In the genomic region with DNA sequence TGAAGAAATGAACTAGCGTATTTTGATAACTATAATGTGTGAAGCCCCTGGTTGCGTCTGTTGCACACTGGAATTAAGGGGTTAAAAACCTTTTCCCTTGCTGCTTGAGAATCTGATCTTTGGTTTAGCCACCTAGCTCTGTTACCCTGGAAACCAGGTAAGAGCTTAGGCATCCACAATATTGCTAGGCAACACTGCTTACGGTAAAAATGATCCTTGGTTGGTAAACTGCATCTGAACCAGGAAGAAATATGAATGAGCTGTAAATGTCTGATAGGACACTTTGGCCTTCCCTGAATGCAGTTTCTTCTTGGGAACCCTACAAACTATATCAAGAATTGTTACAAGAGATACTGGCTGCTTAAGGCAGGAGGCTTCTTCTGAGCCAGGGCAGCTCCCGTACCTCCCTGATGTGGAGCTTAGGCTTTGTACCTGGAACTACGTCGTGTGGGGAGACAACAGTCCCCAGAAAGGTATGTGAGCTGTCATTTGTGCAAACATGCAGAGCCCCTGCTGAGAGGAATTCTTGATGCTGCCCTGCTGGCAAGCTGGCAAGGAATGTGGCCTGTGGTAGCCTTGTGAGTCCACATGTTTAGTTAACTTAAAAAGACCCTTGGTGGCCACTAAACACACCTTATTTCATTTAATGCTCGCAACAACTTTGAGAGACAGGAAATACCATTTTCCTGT, we compare ENCODE assay signal across 26 cellular contexts. TPM values are rescaled to one million over a fixed set of nuclear protein-coding genes. Genes with fewer than 3 reads are reported as not detected.
DNase-seq lines count a peak whose midpoint lies in the region; ATAC-seq and TF ChIP-seq lines count a peak whose summit lies in the region.
"Had no signal": no experiment of that assay in that cellular context is flagged by ENCODE, and none has a peak within 500 bp of the region (broad histone marks: within the 10 kb centered on the region; RNA-seq: fewer than 3 reads in every experiment).

No MANE protein-coding gene starts in this region.

- no peaks in the 10 kb centered on the region for H3K4me1 Mint-ChIP-seq in activated T-helper 17 cell treated with anti-CD3 and anti-CD28 coated beads, Interleukin-2, amount 50 U/mL, for 72 hours
- H3K4me1 Mint-ChIP-seq: activated B cell treated with CpG ODN at 0.5 μM for 24 hours; activated naive CD8-positive, alpha-beta T cell treated with anti-CD3 and anti-CD28 coated beads, Interleukin-2, amount 50 U/mL, for 24 hours; stimulated activated memory B cell treated with anti-CD40 and anti-IgM and Interleukin-4, amounts not matched to agents 10 μg/mL and 1 μg/mL and 100 μg/mL, for 72 hours had no signal

- H3K27me3 ChIP-seq in body of pancreas (no peaks in the 10 kb centered on the region), sigmoid colon (no peaks in the 10 kb centered on the region)
- no peaks in the 10 kb centered on the region for H3K27me3 ChIP-seq in effector memory CD4-positive, alpha-beta T cell (replicated peaks; ENCODE audit: control insufficient read depth, insufficient read depth, low read length, poor library complexity, severe bottlenecking)
- H3K27me3 ChIP-seq: BLaER1 treated with 17β-estradiol and CSF1 and Interleukin-3, amounts not matched to agents 10 nM and 100 nM; brain microvascular endothelial cell; heart left ventricle; suprapubic skin; uterus had no signal

- H3K4me3 Mint-ChIP-seq in activated T-helper 17 cell treated with anti-CD3 and anti-CD28 coated beads, Interleukin-2, amount 50 U/mL, for 72 hours: no peak overlapping the region
- H3K4me3 Mint-ChIP-seq: activated B cell treated with CpG ODN at 0.5 μM for 24 hours; activated naive CD8-positive, alpha-beta T cell treated with anti-CD3 and anti-CD28 coated beads, Interleukin-2, amount 50 U/mL, for 24 hours; stimulated activated memory B cell treated with anti-CD40 and anti-IgM and Interleukin-4, amounts not matched to agents 10 μg/mL and 1 μg/mL and 100 μg/mL, for 72 hours had no signal

- DNase-seq in DMS153 treated with DMSO at 0.1 percent for 48 hours (lab: John Stamatoyannopoulos, UW; ENCODE audit: unreplicated experiment) (peak; percentile 34), NCI-H146 (lab: John Stamatoyannopoulos, UW) (peak; percentile 23), body of pancreas (no peak), kidney tubule cell (ENCODE audit: low spot score) (peak; percentile 31), sigmoid colon (no peak), NK-92 (lab: John Stamatoyannopoulos, UW; ENCODE audit: unreplicated experiment) (no peak)
- no peak for DNase-seq in effector memory CD4-positive, alpha-beta T cell
- DNase-seq: activated B cell treated with CpG ODN at 0.5 μM for 24 hours; activated CD4-positive, alpha-beta T cell treated with anti-CD3 and anti-CD28 coated beads, Interleukin-2, amount 50 U/mL, for 4 hours; activated CD8-positive, alpha-beta memory T cell treated with anti-CD3 and anti-CD28 coated beads, Interleukin-2, amount 50 U/mL, for 4 hours; activated effector memory CD4-positive, alpha-beta T cell treated with anti-CD3 and anti-CD28 coated beads, Interleukin-2, amount 50 U/mL, for 16 hours; activated naive CD8-positive, alpha-beta T cell treated with anti-CD3 and anti-CD28 coated beads, Interleukin-2, amount 50 U/mL, for 24 hours; brain microvascular endothelial cell; cortex of kidney; heart left ventricle; lower lobe of right lung; NCI-H187; NCI-H446 treated with DMSO at 0.1 percent for 48 hours; small intestine; stimulated activated CD4-positive, alpha-beta T cell treated with anti-CD3 and anti-CD28 coated beads, Interleukin-2, amount 100 ng/mL, for 24 hours; uterus had no signal

- 78% methylated on average over 7 of the region's 7 CpGs for WGBS in body of pancreas, 2 donors
- WGBS in sigmoid colon, 2 donors: 91 to 93% methylated on average over 7 of the region's 7 CpGs

- no peaks in the 10 kb centered on the region for H3K36me3 ChIP-seq in body of pancreas (replicated peaks in 1 of 2; ENCODE audit: insufficient read depth in 1 of 2, low read depth in 2 of 2)
- no peaks in the 10 kb centered on the region for H3K36me3 ChIP-seq in sigmoid colon
- peaks cover 5% of the 10 kb centered on the region for H3K36me3 ChIP-seq in effector memory CD4-positive, alpha-beta T cell (ENCODE audit: control insufficient read depth, insufficient read depth, low read length)
- H3K36me3 ChIP-seq: brain microvascular endothelial cell, lower lobe of right lung, uterus had no signal

- H3K9me3 ChIP-seq in body of pancreas (no peaks in the 10 kb centered on the region), sigmoid colon (no peaks in the 10 kb centered on the region)
- H3K9me3 ChIP-seq in effector memory CD4-positive, alpha-beta T cell (ENCODE audit: control insufficient read depth, low read length): no peaks in the 10 kb centered on the region
- H3K9me3 ChIP-seq: BLaER1 treated with 17β-estradiol and CSF1 and Interleukin-3, amounts not matched to agents 10 nM and 100 nM; heart left ventricle; lower lobe of right lung; suprapubic skin; uterus had no signal

- no peak for TF ChIP-seq POLR2A in body of pancreas (IDR thresholded peaks at IDR 0.05)
- TF ChIP-seq POLR2A in sigmoid colon (IDR thresholded peaks at IDR 0.05): no peak

- no peak overlapping the region for H3K27ac ChIP-seq in body of pancreas
- no peak overlapping the region for H3K27ac ChIP-seq in sigmoid colon
- H3K27ac ChIP-seq in effector memory CD4-positive, alpha-beta T cell (ENCODE audit: insufficient read depth, low read length, poor library complexity, severe bottlenecking): no peak overlapping the region
- H3K27ac ChIP-seq: BLaER1 treated with 17β-estradiol and CSF1 and Interleukin-3, amounts not matched to agents 10 nM and 100 nM; brain microvascular endothelial cell; heart left ventricle; lower lobe of right lung; suprapubic skin; uterus had no signal

- H3K9me3 Mint-ChIP-seq in activated T-helper 17 cell treated with anti-CD3 and anti-CD28 coated beads, Interleukin-2, amount 50 U/mL, for 72 hours: no peaks in the 10 kb centered on the region
- H3K9me3 Mint-ChIP-seq: activated B cell treated with CpG ODN at 0.5 μM for 24 hours; activated naive CD8-positive, alpha-beta T cell treated with anti-CD3 and anti-CD28 coated beads, Interleukin-2, amount 50 U/mL, for 24 hours; stimulated activated memory B cell treated with anti-CD40 and anti-IgM and Interleukin-4, amounts not matched to agents 10 μg/mL and 1 μg/mL and 100 μg/mL, for 72 hours had no signal

- H3K27me3 Mint-ChIP-seq in activated T-helper 17 cell treated with anti-CD3 and anti-CD28 coated beads, Interleukin-2, amount 50 U/mL, for 72 hours: no peaks in the 10 kb centered on the region
- H3K27me3 Mint-ChIP-seq: activated B cell treated with CpG ODN at 0.5 μM for 24 hours; activated naive CD8-positive, alpha-beta T cell treated with anti-CD3 and anti-CD28 coated beads, Interleukin-2, amount 50 U/mL, for 24 hours; stimulated activated memory B cell treated with anti-CD40 and anti-IgM and Interleukin-4, amounts not matched to agents 10 μg/mL and 1 μg/mL and 100 μg/mL, for 72 hours had no signal

- peaks cover 33% of the 10 kb centered on the region for H3K36me3 Mint-ChIP-seq in activated T-helper 17 cell treated with anti-CD3 and anti-CD28 coated beads, Interleukin-2, amount 50 U/mL, for 72 hours (ENCODE audit: low read depth)

- H3K4me3 ChIP-seq in body of pancreas (no peak overlapping the region), sigmoid colon (no peak overlapping the region)
- no peak overlapping the region for H3K4me3 ChIP-seq in effector memory CD4-positive, alpha-beta T cell (ENCODE audit: insufficient read depth, low read depth, low read length, poor library complexity, severe bottlenecking)
- H3K4me3 ChIP-seq: BLaER1 treated with 17β-estradiol and CSF1 and Interleukin-3, amounts not matched to agents 10 nM and 100 nM; heart left ventricle; lower lobe of right lung; suprapubic skin; uterus had no signal

- no peak overlapping the region for H3K27ac Mint-ChIP-seq in activated T-helper 17 cell treated with anti-CD3 and anti-CD28 coated beads, Interleukin-2, amount 50 U/mL, for 72 hours
- H3K27ac Mint-ChIP-seq: activated B cell treated with CpG ODN at 0.5 μM for 24 hours; activated naive CD8-positive, alpha-beta T cell treated with anti-CD3 and anti-CD28 coated beads, Interleukin-2, amount 50 U/mL, for 24 hours; stimulated activated memory B cell treated with anti-CD40 and anti-IgM and Interleukin-4, amounts not matched to agents 10 μg/mL and 1 μg/mL and 100 μg/mL, for 72 hours had no signal

- intact Hi-C loops in body of pancreas (cut with DNase I): no loop called here
- intact Hi-C loops in sigmoid colon (cut with DNase I): no loop called here

- ATAC-seq in body of pancreas: peak; percentile 64
- ATAC-seq in activated T-helper 17 cell treated with anti-CD3 and anti-CD28 coated beads, Interleukin-2, amount 50 U/mL, for 72 hours (replicated peaks): no peak
- ATAC-seq: activated naive CD8-positive, alpha-beta T cell treated with anti-CD3 and anti-CD28 coated beads, Interleukin-2, amount 50 U/mL, for 24 hours; heart left ventricle; lower lobe of right lung; SK-N-SH treated with all-trans-retinoic acid at 6 μM for 48 hours; stimulated activated memory B cell treated with anti-CD40 and anti-IgM and Interleukin-4, amounts not matched to agents 10 μg/mL and 1 μg/mL and 100 μg/mL, for 72 hours had no signal

- no peak for TF ChIP-seq EP300 in sigmoid colon (IDR thresholded peaks at IDR 0.05)

- TF ChIP-seq CTCF in body of pancreas (IDR thresholded peaks at IDR 0.05) (no peak), sigmoid colon (IDR thresholded peaks at IDR 0.05) (no peak)

- H3K4me1 ChIP-seq in body of pancreas (no peaks in the 10 kb centered on the region), sigmoid colon (no peaks in the 10 kb centered on the region)
- H3K4me1 ChIP-seq in effector memory CD4-positive, alpha-beta T cell (ENCODE audit: control insufficient read depth, insufficient read depth, low read length, poor library complexity, severe bottlenecking): no peaks in the 10 kb centered on the region
- H3K4me1 ChIP-seq: BLaER1 treated with 17β-estradiol and CSF1 and Interleukin-3, amounts not matched to agents 10 nM and 100 nM; lower lobe of right lung; suprapubic skin; uterus had no signal

RNA-seq across cellular contexts. Expression of a gene that starts 18.4 kb away (rescaled TPM):
- total RNA-seq in body of pancreas (10 to 100 TPM in 1 of 2 donors, 1 to 10 TPM in 1; 9.3 to 11.5 TPM), sigmoid colon (10 to 100 TPM in 2 of 4 donors, 1 to 10 TPM in 2; 8.0 to 10.7 (median 9.6) TPM)
- 1 to 10 TPM; 1.6 to 5.4 (median 2.7) TPM for polyA plus RNA-seq in sigmoid colon
- 10 to 100 TPM in 1 of 2 donors, 1 to 10 TPM in 1; 6.2 to 11.0 TPM for total RNA-seq in activated T-helper 17 cell treated with anti-CD3 and anti-CD28 coated beads, Interleukin-2, amount 50 U/mL, for 72 hours

RNA-seq across cellular contexts. Expression of a gene that starts 20.3 kb away (rescaled TPM):
- total RNA-seq in body of pancreas: 10 to 100 TPM; 25.9 to 26.7 TPM
- total RNA-seq in sigmoid colon: 10 to 100 TPM; 26.1 to 33.9 (median 28.4) TPM
- 1 to 10 TPM; 4.8 to 8.4 (median 5.8) TPM for polyA plus RNA-seq in sigmoid colon
- 1 to 10 TPM; 7.6 to 8.9 TPM for total RNA-seq in activated T-helper 17 cell treated with anti-CD3 and anti-CD28 coated beads, Interleukin-2, amount 50 U/mL, for 72 hours

Comparison
In these comparisons a context has a peak if more than half of its experiments do, and no peak if none do; other contexts are left out.
1. DNase-seq: peak in DMS153 treated with DMSO at 0.1 percent for 48 hours (single experiment), NCI-H146 (single experiment) and kidney tubule cell (single experiment); none in body of pancreas (0 of 4), sigmoid colon (single experiment), effector memory CD4-positive, alpha-beta T cell (0 of 3) and NK-92 (single experiment).